ENCODE assay signal across 9 cellular contexts in genomic region chr6:21665101-21665435, GRCh38.
DNase-seq lines count a peak whose midpoint lies in the region; FAIRE-seq and TF ChIP-seq lines count a peak whose summit lies in the region.
"Had no signal": no experiment of that assay in that cellular context is flagged by ENCODE, and none has a peak within 500 bp of the region (broad histone marks: within the 10 kb centered on the region; RNA-seq: fewer than 3 reads in every experiment).

No MANE protein-coding gene starts in this region.

- TF ChIP-seq POLR2A in transverse colon (IDR thresholded peaks at IDR 0.05) (no peak), GM12891 (IDR thresholded peaks at IDR 0.05; ENCODE audit: low read depth, low read length) (no peak)

- TF ChIP-seq CTCF in dorsolateral prefrontal cortex (IDR thresholded peaks at IDR 0.05 in 54 of 56, conservative IDR thresholded peaks at IDR 0.05 in 2 of 56; ENCODE audit: low read depth in 1 of 56, partially characterized antibody in 56 of 56) (no peak), transverse colon (IDR thresholded peaks at IDR 0.05) (no peak)

- TF ChIP-seq EP300 in transverse colon (IDR thresholded peaks at IDR 0.05; ENCODE audit: low read depth): no peak

- 0% methylated on average over 7 of the region's 11 CpGs for WGBS in mesenchymal stem cell
- 0 to 7% methylated on average over 4 to 11 of the region's 11 CpGs for WGBS in transverse colon (ENCODE audit: low coverage in 1 of 2), 2 donors
- WGBS in small intestine, 3 donors: 1 to 2% (median 2%) methylated on average over 11 of the region's 11 CpGs

- in situ Hi-C loops in transverse colon (cut with MboI; ENCODE audit: low pct_ligation_motif_present in 1 of 4, low pct_unique_long_range_greater_than_20kb in 1 of 4, low sequenced_read_pairs in 3 of 4): no loop called here

- peaks cover 0 to 80% (median 48%) of the 10 kb centered on the region in 45 donors for H3K27me3 ChIP-seq in dorsolateral prefrontal cortex
- H3K27me3 ChIP-seq in mesenchymal stem cell (ENCODE audit: control insufficient read depth in 1 of 2, insufficient read depth in 1 of 2, low read length in 2 of 2): peaks cover 43 to 59% of the 10 kb centered on the region in 2 experiments
- peaks cover 66% of the 10 kb centered on the region for H3K27me3 ChIP-seq in transverse colon
- peaks cover 3 to 5% of the 10 kb centered on the region in 2 donors for H3K27me3 ChIP-seq in small intestine (ENCODE audit: control insufficient read depth in 2 of 2, insufficient read depth in 2 of 2, low read length in 2 of 2)

- peaks cover 68% of the 10 kb centered on the region for H3K27me3 Mint-ChIP-seq in T-helper 2 cell treated with Interferon-gamma antibody and Interleukin-4, amounts not matched to agents 5 μg/mL and 100 μg/mL, for 36 hours (ENCODE audit: low read depth)

- H2AFZ ChIP-seq in mesenchymal stem cell (ENCODE audit: low read depth, low read length): no peak overlapping the region

- H3K23ac ChIP-seq in mesenchymal stem cell (ENCODE audit: low read length in 2 of 2): no peak overlapping the region

- no peaks in the 10 kb centered on the region for H3K36me3 Mint-ChIP-seq in T-helper 2 cell treated with Interferon-gamma antibody and Interleukin-4, amounts not matched to agents 5 μg/mL and 100 μg/mL, for 36 hours (ENCODE audit: low read depth)

- H2BK5ac ChIP-seq in mesenchymal stem cell (ENCODE audit: low read depth, low read length, poor library complexity, severe bottlenecking): no peak overlapping the region

- H3K4me3 ChIP-seq in dorsolateral prefrontal cortex (peak overlapping the region in 58 of 59 donors; percentile 13 to 68 (median 46)), mesenchymal stem cell (ENCODE audit: insufficient read depth in 1 of 2, low read depth in 1 of 2, low read length in 2 of 2) (peak overlapping the region; percentile 62 to 78), transverse colon (peak overlapping the region; percentile 26 to 60 (median 33)), small intestine (ENCODE audit: low read depth in 1 of 2, low read length in 2 of 2) (no peak overlapping the region)

- H3K4me3 Mint-ChIP-seq in T-helper 2 cell treated with Interferon-gamma antibody and Interleukin-4, amounts not matched to agents 5 μg/mL and 100 μg/mL, for 36 hours: peak overlapping the region; percentile 74

- H3K4ac ChIP-seq in mesenchymal stem cell (ENCODE audit: low read depth in 1 of 2, low read length in 2 of 2): no peak overlapping the region

- H3K27ac Mint-ChIP-seq in T-helper 2 cell treated with Interferon-gamma antibody and Interleukin-4, amounts not matched to agents 5 μg/mL and 100 μg/mL, for 36 hours: no peak overlapping the region

- no peak overlapping the region for H4K8ac ChIP-seq in mesenchymal stem cell (ENCODE audit: low read length)

- H3K27ac ChIP-seq in dorsolateral prefrontal cortex (no peak overlapping the region), mesenchymal stem cell (ENCODE audit: low read length, poor library complexity, severe bottlenecking) (no peak overlapping the region), transverse colon (peak overlapping the region in 2 of 4 donors; percentile 53 to 67), small intestine (ENCODE audit: low read depth in 1 of 2, low read length in 1 of 2) (no peak overlapping the region)

- peaks cover 18% of the 10 kb centered on the region for H3K4me1 Mint-ChIP-seq in T-helper 2 cell treated with Interferon-gamma antibody and Interleukin-4, amounts not matched to agents 5 μg/mL and 100 μg/mL, for 36 hours (ENCODE audit: low read depth)

- H3K4me2 ChIP-seq in mesenchymal stem cell (ENCODE audit: low read length, poor library complexity, severe bottlenecking): peak overlapping the region; percentile 92

- intact Hi-C loops in dorsolateral prefrontal cortex (cut with DNase I) (no loop called here), transverse colon (cut with DNase I; ENCODE audit: low total_unique reads) (loop anchor here (5.0 kb wide), 1 partner anchor 68 kb away; no protein-coding TSS in a partner anchor)

- H3K9me3 Mint-ChIP-seq in T-helper 2 cell treated with Interferon-gamma antibody and Interleukin-4, amounts not matched to agents 5 μg/mL and 100 μg/mL, for 36 hours: no peaks in the 10 kb centered on the region

- no peak overlapping the region for H2BK12ac ChIP-seq in mesenchymal stem cell (ENCODE audit: low read length in 2 of 2)

- H3K9ac ChIP-seq in mesenchymal stem cell (ENCODE audit: low read length): no peak overlapping the region

- no peak for DNase-seq in T-helper 2 cell treated with Interferon-gamma antibody and Interleukin-4, amounts not matched to agents 5 μg/mL and 100 μg/mL, for 36 hours (ENCODE audit: low spot score)
- DNase-seq in T-helper 2 cell: no peak
- DNase-seq in dorsolateral prefrontal cortex: no peak
- DNase-seq in mesenchymal stem cell: peak; percentile 29
- no peak for DNase-seq in transverse colon
- no peak for DNase-seq in NCI-H446 treated with DMSO at 0.1 percent for 48 hours (lab: John Stamatoyannopoulos, UW)
- no peak for DNase-seq in GM12891 (ENCODE audit: insufficient read length, low spot score)
- DNase-seq in small intestine: no peak
- DNase-seq: activated effector memory CD4-positive, alpha-beta T cell treated with Interleukin-2 at 50 U/mL for 16 hours had no signal

- no peak overlapping the region for H3K14ac ChIP-seq in mesenchymal stem cell (ENCODE audit: low read length in 2 of 2)

- no peak overlapping the region for H2BK120ac ChIP-seq in mesenchymal stem cell (ENCODE audit: low read depth, low read length)

- H3K4me1 ChIP-seq in mesenchymal stem cell (ENCODE audit: control insufficient read depth, insufficient read depth, low read depth, low read length) (peaks cover 23% of the 10 kb centered on the region), transverse colon (peaks cover 0 to 30% (median 22%) of the 10 kb centered on the region in 4 donors), small intestine (ENCODE audit: control insufficient read depth in 2 of 2, insufficient read depth in 1 of 2, low read depth in 1 of 2, low read length in 1 of 2) (no peaks in the 10 kb centered on the region)

- H3K18ac ChIP-seq in mesenchymal stem cell (ENCODE audit: low read depth in 1 of 2, low read length in 2 of 2): no peak overlapping the region

- no peaks in the 10 kb centered on the region for H3K79me1 ChIP-seq in mesenchymal stem cell (replicated peaks; ENCODE audit: low read length, poor library complexity, severe bottlenecking)

- H3K9me3 ChIP-seq in mesenchymal stem cell (ENCODE audit: control insufficient read depth, low read length): no peaks in the 10 kb centered on the region
- H3K9me3 ChIP-seq in transverse colon: no peaks in the 10 kb centered on the region
- H3K9me3 ChIP-seq in small intestine (ENCODE audit: control insufficient read depth, low read depth): no peaks in the 10 kb centered on the region

- H3K36me3 ChIP-seq in mesenchymal stem cell (ENCODE audit: control insufficient read depth in 1 of 2, insufficient read depth in 2 of 2, low read depth in 1 of 2, low read length in 2 of 2) (no peaks in the 10 kb centered on the region), transverse colon (no peaks in the 10 kb centered on the region), small intestine (ENCODE audit: control insufficient read depth in 2 of 2, insufficient read depth in 2 of 2, low read length in 2 of 2) (no peaks in the 10 kb centered on the region)

- no peak overlapping the region for H2BK15ac ChIP-seq in mesenchymal stem cell (ENCODE audit: low read depth, poor library complexity, severe bottlenecking)

- no peak for FAIRE-seq in GM12891 (lab: Jason Lieb, UNC)
- FAIRE-seq in small intestine (lab: Jason Lieb, UNC): no peak

- H2AK5ac ChIP-seq in mesenchymal stem cell (ENCODE audit: low read length, severe bottlenecking): no peak overlapping the region

- no peak overlapping the region for H4K91ac ChIP-seq in mesenchymal stem cell (ENCODE audit: low read length)

TF ChIP-seq in GM12891, 5 proteins besides CTCF, POLR2A, EP300 and RAD21:
- TF ChIP-seq TAF1 (IDR thresholded peaks at IDR 0.05; ENCODE audit: low read depth, low read length): no peak
- no peak for TF ChIP-seq SPI1 (IDR thresholded peaks at IDR 0.05; ENCODE audit: low read depth, low read length)
- TF ChIP-seq PAX5 (IDR thresholded peaks at IDR 0.05; ENCODE audit: insufficient read depth, low read length, severe bottlenecking): no peak
- no peak for TF ChIP-seq POU2F2 (IDR thresholded peaks at IDR 0.05; ENCODE audit: low read depth, low read length)
- no peak for TF ChIP-seq POLR2AphosphoS5 (IDR thresholded peaks at IDR 0.05; ENCODE audit: low read depth, low read length)

Comparison
In these comparisons a context has a peak if more than half of its experiments do, and no peak if none do; other contexts are left out.
1. H3K4me3 ChIP-seq: peak in dorsolateral prefrontal cortex (58 of 59), mesenchymal stem cell (2 of 2) and transverse colon (4 of 4); none in small intestine (0 of 2).